Comparison of ENCODE assay signal across 32 cellular contexts in genomic region chr15:76179023-76179422, GRCh38.
"Had no signal": no experiment of that assay in that cellular context is flagged by ENCODE, and none has a peak within 500 bp of the region (broad histone marks: within the 10 kb centered on the region; RNA-seq: fewer than 3 reads in every experiment).

No MANE protein-coding gene starts in this region.

- H3K36me3 Mint-ChIP-seq: activated CD4-positive, alpha-beta memory T cell treated with anti-CD3 and anti-CD28 coated beads for 36 hours; activated naive CD4-positive, alpha-beta T cell treated with anti-CD3 and anti-CD28 coated beads, Interleukin-2, amount 50 U/mL, for 24 hours; activated naive CD8-positive, alpha-beta T cell treated with anti-CD3 and anti-CD28 coated beads for 36 hours; T-cell had no signal

- H3K9me3 ChIP-seq: ascending aorta, breast epithelium, colonic mucosa, esophagus squamous epithelium, heart left ventricle had no signal

- H3K9me3 Mint-ChIP-seq: activated CD4-positive, alpha-beta T cell treated with anti-CD3 and anti-CD28 coated beads, Interleukin-2, amount 10 ng/mL, durations not matched to agents 24 days and 14 days; activated naive CD4-positive, alpha-beta T cell treated with anti-CD3 and anti-CD28 coated beads for 36 hours; activated naive CD4-positive, alpha-beta T cell treated with anti-CD3 and anti-CD28 coated beads, Interleukin-2, amount 50 U/mL, for 24 hours; activated naive CD8-positive, alpha-beta T cell treated with anti-CD3 and anti-CD28 coated beads for 36 hours; activated naive CD8-positive, alpha-beta T cell treated with anti-CD3 and anti-CD28 coated beads, Interleukin-2, amount 50 U/mL, for 24 hours; activated T-helper 1 cell treated with anti-CD3 and anti-CD28 coated beads, Interleukin-12 subunit alpha, Interleukin-12 subunit beta, Interleukin-2, Interleukin-4 antibody, amounts not matched to agents 30 ng/mL and 10 ng/mL and 1 ng/mL, durations not matched to agents 14 hours and 24 hours and 36 hours; activated T-helper 2 cell treated with anti-CD3 and anti-CD28 coated beads, Interferon-gamma antibody, Interleukin-2, Interleukin-4, amounts not matched to agents 10 μg/mL and 5 μg/mL and 100 μg/mL, durations not matched to agents 14 hours and 24 hours and 36 hours; brain; T-cell; T-helper 2 cell treated with Interferon-gamma antibody and Interleukin-4, amounts not matched to agents 5 μg/mL and 100 μg/mL, for 36 hours had no signal

- H3K27ac Mint-ChIP-seq: activated CD4-positive, alpha-beta memory T cell treated with anti-CD3 and anti-CD28 coated beads for 36 hours; activated CD4-positive, alpha-beta T cell treated with anti-CD3 and anti-CD28 coated beads for 36 hours; activated CD4-positive, alpha-beta T cell treated with anti-CD3 and anti-CD28 coated beads, Interleukin-2, amount 10 ng/mL, durations not matched to agents 24 days and 14 days; activated CD8-positive, alpha-beta memory T cell treated with anti-CD3 and anti-CD28 coated beads, Interleukin-2, amount 10 ng/mL, durations not matched to agents 7 days and 5 days; activated CD8-positive, alpha-beta T cell treated with anti-CD3 and anti-CD28 coated beads, Interleukin-2, amount 10 ng/mL, durations not matched to agents 7 days and 5 days; activated naive CD4-positive, alpha-beta T cell treated with anti-CD3 and anti-CD28 coated beads for 36 hours; activated naive CD4-positive, alpha-beta T cell treated with anti-CD3 and anti-CD28 coated beads, Interleukin-2, amount 50 U/mL, for 24 hours; activated naive CD8-positive, alpha-beta T cell treated with anti-CD3 and anti-CD28 coated beads for 36 hours; activated naive CD8-positive, alpha-beta T cell treated with anti-CD3 and anti-CD28 coated beads, Interleukin-2, amount 50 U/mL, for 24 hours; activated T-helper 1 cell treated with anti-CD3 and anti-CD28 coated beads, Interleukin-12 subunit alpha, Interleukin-12 subunit beta, Interleukin-2, Interleukin-4 antibody, amounts not matched to agents 30 ng/mL and 10 ng/mL and 1 ng/mL, durations not matched to agents 14 hours and 24 hours and 36 hours; activated T-helper 2 cell treated with anti-CD3 and anti-CD28 coated beads, Interferon-gamma antibody, Interleukin-2, Interleukin-4, amounts not matched to agents 10 μg/mL and 5 μg/mL and 100 μg/mL, durations not matched to agents 14 hours and 24 hours and 36 hours; T-cell; T-helper 17 cell; T-helper 2 cell treated with Interferon-gamma antibody and Interleukin-4, amounts not matched to agents 5 μg/mL and 100 μg/mL, for 36 hours had no signal

- H3K4me3 ChIP-seq: breast epithelium, cardiac muscle cell, colonic mucosa, esophagus squamous epithelium, heart left ventricle had no signal

- H3K4me3 Mint-ChIP-seq: activated CD4-positive, alpha-beta memory T cell treated with anti-CD3 and anti-CD28 coated beads for 36 hours; activated CD4-positive, alpha-beta T cell treated with anti-CD3 and anti-CD28 coated beads for 36 hours; activated CD4-positive, alpha-beta T cell treated with anti-CD3 and anti-CD28 coated beads, Interleukin-2, amount 10 ng/mL, durations not matched to agents 24 days and 14 days; activated CD8-positive, alpha-beta memory T cell treated with anti-CD3 and anti-CD28 coated beads, Interleukin-2, amount 10 ng/mL, durations not matched to agents 7 days and 5 days; activated CD8-positive, alpha-beta T cell treated with anti-CD3 and anti-CD28 coated beads, Interleukin-2, amount 10 ng/mL, durations not matched to agents 7 days and 5 days; activated naive CD4-positive, alpha-beta T cell treated with anti-CD3 and anti-CD28 coated beads for 36 hours; activated naive CD4-positive, alpha-beta T cell treated with anti-CD3 and anti-CD28 coated beads, Interleukin-2, amount 50 U/mL, for 24 hours; activated naive CD8-positive, alpha-beta T cell treated with anti-CD3 and anti-CD28 coated beads for 36 hours; activated naive CD8-positive, alpha-beta T cell treated with anti-CD3 and anti-CD28 coated beads, Interleukin-2, amount 50 U/mL, for 24 hours; activated T-helper 1 cell treated with anti-CD3 and anti-CD28 coated beads, Interleukin-12 subunit alpha, Interleukin-12 subunit beta, Interleukin-2, Interleukin-4 antibody, amounts not matched to agents 30 ng/mL and 10 ng/mL and 1 ng/mL, durations not matched to agents 14 hours and 24 hours and 36 hours; brain; T-cell; T-helper 17 cell; T-helper 2 cell treated with Interferon-gamma antibody and Interleukin-4, amounts not matched to agents 5 μg/mL and 100 μg/mL, for 36 hours had no signal

- ATAC-seq: activated CD4-positive, alpha-beta T cell treated with anti-CD3 and anti-CD28 coated beads for 36 hours; activated CD8-positive, alpha-beta memory T cell treated with anti-CD3 and anti-CD28 coated beads, Interleukin-2, amount 10 ng/mL, durations not matched to agents 7 days and 5 days; activated CD8-positive, alpha-beta T cell treated with anti-CD3 and anti-CD28 coated beads, Interleukin-2, amount 10 ng/mL, durations not matched to agents 7 days and 5 days; activated naive CD8-positive, alpha-beta T cell treated with anti-CD3 and anti-CD28 coated beads, Interleukin-2, amount 50 U/mL, for 24 hours; heart left ventricle; T-cell; T-helper 17 cell had no signal

- H3K27me3 ChIP-seq: ascending aorta, cardiac muscle cell, colonic mucosa had no signal

- H3K27ac ChIP-seq: ascending aorta, breast epithelium, cardiac muscle cell, colonic mucosa had no signal

- H3K36me3 ChIP-seq: ascending aorta, breast epithelium, cardiac muscle cell, colonic mucosa, esophagus squamous epithelium, heart left ventricle had no signal

- DNase-seq: activated CD4-positive, alpha-beta memory T cell treated with anti-CD3 and anti-CD28 coated beads for 36 hours; activated CD4-positive, alpha-beta T cell treated with anti-CD3 and anti-CD28 coated beads for 36 hours; activated CD4-positive, alpha-beta T cell treated with anti-CD3 and anti-CD28 coated beads, Interleukin-2, amount 10 ng/mL, durations not matched to agents 24 days and 14 days; activated CD4-positive, CD25-positive, alpha-beta regulatory T cell; activated CD4-positive, CD25-positive, alpha-beta regulatory T cell treated with anti-CD3 and anti-CD28 coated beads, Interleukin-2, amount 50 U/mL, for 72 hours; activated CD8-positive, alpha-beta memory T cell treated with anti-CD3 and anti-CD28 coated beads, Interleukin-2, amount 10 ng/mL, durations not matched to agents 7 days and 5 days; activated CD8-positive, alpha-beta memory T cell treated with anti-CD3 and anti-CD28 coated beads, Interleukin-2, amount 50 U/mL, for 4 hours; activated CD8-positive, alpha-beta T cell treated with anti-CD3 and anti-CD28 coated beads, Interleukin-2, amount 10 ng/mL, durations not matched to agents 7 days and 5 days; activated effector memory CD4-positive, alpha-beta T cell treated with anti-CD3 and anti-CD28 coated beads, Interleukin-2, amount 50 U/mL, for 16 hours; activated naive CD4-positive, alpha-beta T cell treated with anti-CD3 and anti-CD28 coated beads for 36 hours; activated naive CD8-positive, alpha-beta T cell treated with anti-CD3 and anti-CD28 coated beads for 36 hours; activated naive CD8-positive, alpha-beta T cell treated with anti-CD3 and anti-CD28 coated beads, Interleukin-2, amount 50 U/mL, for 24 hours; activated T-cell treated with anti-CD3 and anti-CD28 coated beads, Interleukin-2, amount 50 U/mL, for 1 hour; activated T-cell treated with anti-CD3 and anti-CD28 coated beads, Interleukin-2, amount 50 U/mL, for 48 hours; central memory CD4-positive, alpha-beta T cell; cerebellar nuclear complex; colonic mucosa; effector CD8-positive, alpha-beta T cell; esophagus squamous epithelium; glutamatergic neuron; T-cell; T-helper 17 cell; T1000 had no signal

- H3K4me1 ChIP-seq: breast epithelium, colonic mucosa had no signal
